Comparison of ENCODE assay signal across 13 cellular contexts in genomic region chr2:216792222-216793001, GRCh38.
DNase-seq lines count a peak whose midpoint lies in the region; FAIRE-seq and TF ChIP-seq lines count a peak whose summit lies in the region.
"Had no signal": no experiment of that assay in that cellular context is flagged by ENCODE, and none has a peak within 500 bp of the region (broad histone marks: within the 10 kb centered on the region; RNA-seq: fewer than 3 reads in every experiment).

No MANE protein-coding gene starts in this region.

- DNase-seq in DMS 273 (lab: John Stamatoyannopoulos, UW; ENCODE audit: unreplicated experiment) (peak; percentile 29), DMS 273 treated with DMSO at 0.1 percent for 48 hours (lab: John Stamatoyannopoulos, UW) (no peak), adipocyte (ENCODE audit: low read depth) (peak; percentile 63), iPS-NIHi7 (ENCODE audit: extremely low spot score) (peak; percentile 43), tibial artery (peak; percentile 90 to 94), SKM-1 (lab: John Stamatoyannopoulos, UW; ENCODE audit: unreplicated experiment) (no peak), epidermal melanocyte (ENCODE audit: insufficient read length, low spot score) (no peak), H54 (ENCODE audit: insufficient read length, low spot score) (no peak)
- DNase-seq: activated effector memory CD4-positive, alpha-beta T cell treated with Interleukin-2 at 50 U/mL for 16 hours; HCEC 1CT; NCI-H226 had no signal

- no peak for FAIRE-seq in H54 (lab: Jason Lieb, UNC)

- H3K9me3 ChIP-seq in adipocyte (ENCODE audit: control insufficient read depth, low read length): no peaks in the 10 kb centered on the region
- H3K9me3 ChIP-seq in tibial artery: no peaks in the 10 kb centered on the region
- H3K9me3 ChIP-seq: neutrophil had no signal

- peaks cover 47% of the 10 kb centered on the region for H3K4me1 ChIP-seq in adipocyte (ENCODE audit: control insufficient read depth, insufficient read depth, low read length)
- peaks cover 0 to 85% (median 44%) of the 10 kb centered on the region in 4 donors for H3K4me1 ChIP-seq in tibial artery

- peak overlapping the region; percentile 79 to 86 for H3K27ac ChIP-seq in tibial artery
- H3K27ac ChIP-seq: 22Rv1, neutrophil had no signal

- peak overlapping the region; percentile 80 for H3K9ac ChIP-seq in adipocyte (ENCODE audit: low read length)

- H3K4me3 ChIP-seq in adipocyte (ENCODE audit: low read length): peak overlapping the region; percentile 51
- no peak overlapping the region for H3K4me3 ChIP-seq in tibial artery

- no peak for TF ChIP-seq POLR2A in H54 (IDR thresholded peaks at IDR 0.05; ENCODE audit: low read depth, low read length)

- no peaks in the 10 kb centered on the region for H3K27me3 ChIP-seq in adipocyte (replicated peaks; ENCODE audit: control insufficient read depth, insufficient read depth, low read length)
- H3K27me3 ChIP-seq in tibial artery: no peaks in the 10 kb centered on the region
- H3K27me3 ChIP-seq: neutrophil had no signal

- intact Hi-C loops in tibial artery (cut with DNase I; ENCODE audit: low total_unique reads): no loop called here

- TF ChIP-seq CTCF in tibial artery (IDR thresholded peaks at IDR 0.05): peak in 1 of 2 experiments; percentile 16

- H3K36me3 ChIP-seq in adipocyte (ENCODE audit: control insufficient read depth, insufficient read depth, low read length, severe bottlenecking) (no peaks in the 10 kb centered on the region), tibial artery (no peaks in the 10 kb centered on the region)
- H3K36me3 ChIP-seq: neutrophil had no signal

Comparison
In these comparisons a context has a peak if more than half of its experiments do, and no peak if none do; other contexts are left out.
1. DNase-seq: peak in DMS 273 (single experiment), adipocyte (single experiment), iPS-NIHi7 (single experiment) and tibial artery (2 of 2); none in DMS 273 treated with DMSO at 0.1 percent for 48 hours (single experiment), SKM-1 (single experiment), epidermal melanocyte (single experiment) and H54 (single experiment).